ENCODE assay signal across 25 cellular contexts in the genomic region with DNA sequence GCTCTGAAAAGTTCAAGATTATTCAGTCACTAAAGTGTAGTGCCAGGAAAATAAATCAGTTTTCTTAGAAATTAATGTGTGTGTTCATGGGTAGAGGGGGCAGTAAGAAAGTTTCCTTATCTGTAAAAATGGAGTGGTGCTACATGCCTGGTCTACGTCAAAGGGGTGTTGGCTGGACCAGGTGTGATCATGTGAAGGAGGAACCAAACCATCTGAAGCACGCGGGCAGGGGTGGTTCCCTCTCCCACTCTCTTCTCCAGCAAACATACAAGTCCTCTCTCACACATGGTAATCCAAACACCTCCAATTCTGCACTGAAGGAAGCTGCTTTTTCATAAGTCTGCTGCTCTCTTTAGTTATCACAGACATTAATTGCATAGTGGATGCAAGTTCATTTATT.
"Had no signal": no experiment of that assay in that cellular context is flagged by ENCODE, and none has a peak within 500 bp of the region (broad histone marks: within the 10 kb centered on the region; RNA-seq: fewer than 3 reads in every experiment).

No MANE protein-coding gene starts in this region.

- H3K4me3 ChIP-seq: lung, pancreas, stomach, suprapubic skin had no signal

- H3K4me1 Mint-ChIP-seq: activated CD4-positive, alpha-beta T cell treated with anti-CD3 and anti-CD28 coated beads, Interleukin-2, amount 10 ng/mL, durations not matched to agents 7 days and 5 days; activated naive CD4-positive, alpha-beta T cell treated with anti-CD3 and anti-CD28 coated beads, Interleukin-2, amount 50 U/mL, for 24 hours; stimulated activated memory B cell treated with anti-CD40 and anti-IgM and Interleukin-4, amounts not matched to agents 10 μg/mL and 1 μg/mL and 100 μg/mL, for 72 hours; T-cell had no signal

- H3K27me3 ChIP-seq: neutrophil, pancreas, stomach had no signal

- DNase-seq: activated CD4-positive, alpha-beta T cell treated with anti-CD3 and anti-CD28 coated beads, Interleukin-2, amount 10 ng/mL, durations not matched to agents 7 days and 5 days; activated CD4-positive, CD25-positive, alpha-beta regulatory T cell treated with anti-CD3 and anti-CD28 coated beads, Interleukin-2, amount 50 U/mL, for 72 hours; activated CD8-positive, alpha-beta T cell treated with anti-CD3 and anti-CD28 coated beads, Interleukin-2, amount 10 ng/mL, durations not matched to agents 7 days and 5 days; activated gamma-delta T cell treated with Interleukin-2 at 50 U/mL for 16 hours; anterior cingulate cortex; caudate nucleus; dermis blood vessel endothelial cell; effector CD8-positive, alpha-beta T cell; erythroblast; foreskin fibroblast; hippocampal formation; pancreas; small intestine; stomach; T-cell; WERI-Rb-1 had no signal

- H3K27me3 Mint-ChIP-seq: activated naive CD4-positive, alpha-beta T cell treated with anti-CD3 and anti-CD28 coated beads, Interleukin-2, amount 50 U/mL, for 24 hours; stimulated activated memory B cell treated with anti-CD40 and anti-IgM and Interleukin-4, amounts not matched to agents 10 μg/mL and 1 μg/mL and 100 μg/mL, for 72 hours; T-cell had no signal

- H3K9me3 Mint-ChIP-seq: activated CD4-positive, alpha-beta T cell treated with anti-CD3 and anti-CD28 coated beads, Interleukin-2, amount 10 ng/mL, durations not matched to agents 7 days and 5 days; activated naive CD4-positive, alpha-beta T cell treated with anti-CD3 and anti-CD28 coated beads, Interleukin-2, amount 50 U/mL, for 24 hours; activated T-helper 1 cell treated with anti-CD3 and anti-CD28 coated beads, Interleukin-12 subunit alpha, Interleukin-12 subunit beta, Interleukin-2, Interleukin-4 antibody, amounts not matched to agents 30 ng/mL and 10 ng/mL and 1 ng/mL, durations not matched to agents 14 hours and 24 hours and 36 hours; brain; natural killer cell treated with Interleukin-12 subunit alpha and Interleukin-12 subunit beta and Interleukin-15 and Interleukin-18, amount 100 ng/mL, for 72 hours; stimulated activated memory B cell treated with anti-CD40 and anti-IgM and Interleukin-4, amounts not matched to agents 10 μg/mL and 1 μg/mL and 100 μg/mL, for 72 hours; T-cell; T-helper 2 cell treated with Interferon-gamma antibody and Interleukin-4, amounts not matched to agents 5 μg/mL and 100 μg/mL, for 36 hours had no signal

- H3K4me3 Mint-ChIP-seq: activated CD4-positive, alpha-beta T cell treated with anti-CD3 and anti-CD28 coated beads, Interleukin-2, amount 10 ng/mL, durations not matched to agents 7 days and 5 days; activated CD8-positive, alpha-beta T cell treated with anti-CD3 and anti-CD28 coated beads, Interleukin-2, amount 10 ng/mL, durations not matched to agents 7 days and 5 days; activated naive CD4-positive, alpha-beta T cell treated with anti-CD3 and anti-CD28 coated beads, Interleukin-2, amount 50 U/mL, for 24 hours; activated T-helper 1 cell treated with anti-CD3 and anti-CD28 coated beads, Interleukin-12 subunit alpha, Interleukin-12 subunit beta, Interleukin-2, Interleukin-4 antibody, amounts not matched to agents 30 ng/mL and 10 ng/mL and 1 ng/mL, durations not matched to agents 14 hours and 24 hours and 36 hours; brain; natural killer cell treated with Interleukin-12 subunit alpha and Interleukin-12 subunit beta and Interleukin-15 and Interleukin-18, amount 100 ng/mL, for 72 hours; stimulated activated memory B cell treated with anti-CD40 and anti-IgM and Interleukin-4, amounts not matched to agents 10 μg/mL and 1 μg/mL and 100 μg/mL, for 72 hours; T-cell; T-helper 2 cell treated with Interferon-gamma antibody and Interleukin-4, amounts not matched to agents 5 μg/mL and 100 μg/mL, for 36 hours had no signal

- H3K27ac ChIP-seq: neutrophil, stomach, suprapubic skin, WERI-Rb-1 had no signal

- H3K36me3 Mint-ChIP-seq: brain; natural killer cell treated with Interleukin-12 subunit alpha and Interleukin-12 subunit beta and Interleukin-15 and Interleukin-18, amount 100 ng/mL, for 72 hours had no signal

- H3K9me3 ChIP-seq: neutrophil, pancreas, stomach, suprapubic skin had no signal

- ATAC-seq: activated CD8-positive, alpha-beta T cell treated with anti-CD3 and anti-CD28 coated beads, Interleukin-2, amount 10 ng/mL, durations not matched to agents 7 days and 5 days; natural killer cell treated with Interleukin-12 subunit alpha and Interleukin-12 subunit beta and Interleukin-15 and Interleukin-18, amount 100 ng/mL, for 72 hours; stimulated activated memory B cell treated with anti-CD40 and anti-IgM and Interleukin-4, amounts not matched to agents 10 μg/mL and 1 μg/mL and 100 μg/mL, for 72 hours; T-cell had no signal

- H3K4me1 ChIP-seq: pancreas, suprapubic skin had no signal

- H3K27ac Mint-ChIP-seq: activated CD4-positive, alpha-beta T cell treated with anti-CD3 and anti-CD28 coated beads, Interleukin-2, amount 10 ng/mL, durations not matched to agents 7 days and 5 days; activated CD8-positive, alpha-beta T cell treated with anti-CD3 and anti-CD28 coated beads, Interleukin-2, amount 10 ng/mL, durations not matched to agents 7 days and 5 days; activated naive CD4-positive, alpha-beta T cell treated with anti-CD3 and anti-CD28 coated beads, Interleukin-2, amount 50 U/mL, for 24 hours; activated T-helper 1 cell treated with anti-CD3 and anti-CD28 coated beads, Interleukin-12 subunit alpha, Interleukin-12 subunit beta, Interleukin-2, Interleukin-4 antibody, amounts not matched to agents 30 ng/mL and 10 ng/mL and 1 ng/mL, durations not matched to agents 14 hours and 24 hours and 36 hours; natural killer cell treated with Interleukin-12 subunit alpha and Interleukin-12 subunit beta and Interleukin-15 and Interleukin-18, amount 100 ng/mL, for 72 hours; stimulated activated memory B cell treated with anti-CD40 and anti-IgM and Interleukin-4, amounts not matched to agents 10 μg/mL and 1 μg/mL and 100 μg/mL, for 72 hours; T-cell; T-helper 2 cell treated with Interferon-gamma antibody and Interleukin-4, amounts not matched to agents 5 μg/mL and 100 μg/mL, for 36 hours had no signal

- H3K36me3 ChIP-seq: neutrophil, pancreas, stomach, suprapubic skin, WERI-Rb-1 had no signal
